ENCODE assay signal across 8 cellular contexts in genomic region chr2:165239230-165239629, GRCh38. TPM values are rescaled to one million over a fixed set of nuclear protein-coding genes. Genes with fewer than 3 reads are reported as not detected.
DNase-seq lines count a peak whose midpoint lies in the region; ATAC-seq and TF ChIP-seq lines count a peak whose summit lies in the region.

Gene SCN2A (plus strand): TSS chr2:165239414. CDS start chr2:165295824, 56,410 bp downstream.

- WGBS in esophagus squamous epithelium, 2 donors: 25 to 28% methylated on average over 3 of the region's 3 CpGs

- no peaks in the 10 kb centered on the region for H3K36me3 Mint-ChIP-seq in activated T-helper 2 cell treated with anti-CD3 and anti-CD28 coated beads, Interferon-gamma antibody, Interleukin-2, Interleukin-4, amounts not matched to agents 10 μg/mL and 5 μg/mL and 100 μg/mL, durations not matched to agents 14 hours and 24 hours and 36 hours (ENCODE audit: low read depth)

- H3K27me3 ChIP-seq in esophagus squamous epithelium: no peaks in the 10 kb centered on the region

- TF ChIP-seq CTCF in esophagus squamous epithelium (IDR thresholded peaks at IDR 0.05): peak in 5 of 6 experiments; percentile 17 to 54 (median 39)

- no peaks in the 10 kb centered on the region for H3K36me3 ChIP-seq in esophagus squamous epithelium

- no peaks in the 10 kb centered on the region for H3K9me3 Mint-ChIP-seq in activated T-helper 2 cell treated with anti-CD3 and anti-CD28 coated beads, Interferon-gamma antibody, Interleukin-2, Interleukin-4, amounts not matched to agents 10 μg/mL and 5 μg/mL and 100 μg/mL, durations not matched to agents 14 hours and 24 hours and 36 hours

- no peaks in the 10 kb centered on the region for H3K4me1 ChIP-seq in esophagus squamous epithelium

- no peak within 1 kb of the TSS for H3K4me3 ChIP-seq in esophagus squamous epithelium

- no peak within 1 kb of the TSS for H3K27ac ChIP-seq in esophagus squamous epithelium

- H3K4me3 Mint-ChIP-seq in activated T-helper 2 cell treated with anti-CD3 and anti-CD28 coated beads, Interferon-gamma antibody, Interleukin-2, Interleukin-4, amounts not matched to agents 10 μg/mL and 5 μg/mL and 100 μg/mL, durations not matched to agents 14 hours and 24 hours and 36 hours (ENCODE audit: low read depth): no peak within 1 kb of the TSS

- DNase-seq in AML-193 (lab: John Stamatoyannopoulos, UW) (peak; percentile 34 to 48), HS-5 (ENCODE audit: low read depth) (peak; percentile 25), OCI-M2 (lab: John Stamatoyannopoulos, UW; ENCODE audit: unreplicated experiment) (peak; percentile 2), esophagus squamous epithelium (lab: John Stamatoyannopoulos, UW) (no peak), non-pigmented ciliary epithelial cell (ENCODE audit: low read depth) (peak; percentile 26)
- DNase-seq in activated T-helper 2 cell treated with anti-CD3 and anti-CD28 coated beads, Interferon-gamma antibody, Interleukin-2, Interleukin-4, amounts not matched to agents 10 μg/mL and 5 μg/mL and 100 μg/mL, durations not matched to agents 14 hours and 24 hours and 36 hours (ENCODE audit: low spot score): no peak
- no peak for DNase-seq in stimulated activated CD4-positive, alpha-beta T cell treated with anti-CD3 and anti-CD28 coated beads, Interleukin-4, amount 100 ng/mL, for 4 hours

- peak; percentile 53 for ATAC-seq in GM18505 (IDR thresholded peaks at IDR 0.05; ENCODE audit: unreplicated experiment)

- TF ChIP-seq POLR2A in GM18505 (IDR thresholded peaks at IDR 0.05; ENCODE audit: borderline replicate concordance, extremely low read depth, insufficient read depth, insufficient read length): no peak
- TF ChIP-seq POLR2A in esophagus squamous epithelium (IDR thresholded peaks at IDR 0.05): no peak

- H3K27ac Mint-ChIP-seq in activated T-helper 2 cell treated with anti-CD3 and anti-CD28 coated beads, Interferon-gamma antibody, Interleukin-2, Interleukin-4, amounts not matched to agents 10 μg/mL and 5 μg/mL and 100 μg/mL, durations not matched to agents 14 hours and 24 hours and 36 hours: no peak within 1 kb of the TSS

- H3K27me3 Mint-ChIP-seq in activated T-helper 2 cell treated with anti-CD3 and anti-CD28 coated beads, Interferon-gamma antibody, Interleukin-2, Interleukin-4, amounts not matched to agents 10 μg/mL and 5 μg/mL and 100 μg/mL, durations not matched to agents 14 hours and 24 hours and 36 hours (ENCODE audit: low read depth): no peaks in the 10 kb centered on the region

- H3K4me1 Mint-ChIP-seq in activated T-helper 2 cell treated with anti-CD3 and anti-CD28 coated beads, Interferon-gamma antibody, Interleukin-2, Interleukin-4, amounts not matched to agents 10 μg/mL and 5 μg/mL and 100 μg/mL, durations not matched to agents 14 hours and 24 hours and 36 hours (ENCODE audit: low read depth): no peaks in the 10 kb centered on the region

- H3K9me3 ChIP-seq in esophagus squamous epithelium: no peaks in the 10 kb centered on the region

- intact Hi-C loops in esophagus squamous epithelium (cut with DNase I): no loop called here
- intact Hi-C loops in activated T-helper 2 cell treated with anti-CD3 and anti-CD28 coated beads, Interferon-gamma antibody, Interleukin-2, Interleukin-4, amounts not matched to agents 10 μg/mL and 5 μg/mL and 100 μg/mL, durations not matched to agents 14 hours and 24 hours and 36 hours (cut with micrococcal nuclease): loop anchor here (1.0 to 5.0 kb wide), 2 partner anchors 33 to 54 kb away; no protein-coding TSS in a partner anchor

RNA-seq across cellular contexts. Expression of gene SCN2A, which starts in this region (rescaled TPM):
- under 1 TPM in 1 of 4 donors, not detected in 3; 0.21 TPM for total RNA-seq in esophagus squamous epithelium
- total RNA-seq in activated T-helper 2 cell treated with anti-CD3 and anti-CD28 coated beads, Interferon-gamma antibody, Interleukin-2, Interleukin-4, amounts not matched to agents 10 μg/mL and 5 μg/mL and 100 μg/mL, durations not matched to agents 14 hours and 24 hours and 36 hours: 0.05 TPM in 1 of 2 replicates, not detected in the other

Comparison
In these comparisons a context has a peak if more than half of its experiments do, and no peak if none do; other contexts are left out.
1. DNase-seq: peak in AML-193 (2 of 2), HS-5 (single experiment), OCI-M2 (single experiment) and non-pigmented ciliary epithelial cell (single experiment); none in esophagus squamous epithelium (single experiment), activated T-helper 2 cell treated with anti-CD3 and anti-CD28 coated beads, Interferon-gamma antibody, Interleukin-2, Interleukin-4, amounts not matched to agents 10 μg/mL and 5 μg/mL and 100 μg/mL, durations not matched to agents 14 hours and 24 hours and 36 hours (single experiment) and stimulated activated CD4-positive, alpha-beta T cell treated with anti-CD3 and anti-CD28 coated beads, Interleukin-4, amount 100 ng/mL, for 4 hours (0 of 2).